1 cellular context compared by ENCODE assay signal in the genomic region with DNA sequence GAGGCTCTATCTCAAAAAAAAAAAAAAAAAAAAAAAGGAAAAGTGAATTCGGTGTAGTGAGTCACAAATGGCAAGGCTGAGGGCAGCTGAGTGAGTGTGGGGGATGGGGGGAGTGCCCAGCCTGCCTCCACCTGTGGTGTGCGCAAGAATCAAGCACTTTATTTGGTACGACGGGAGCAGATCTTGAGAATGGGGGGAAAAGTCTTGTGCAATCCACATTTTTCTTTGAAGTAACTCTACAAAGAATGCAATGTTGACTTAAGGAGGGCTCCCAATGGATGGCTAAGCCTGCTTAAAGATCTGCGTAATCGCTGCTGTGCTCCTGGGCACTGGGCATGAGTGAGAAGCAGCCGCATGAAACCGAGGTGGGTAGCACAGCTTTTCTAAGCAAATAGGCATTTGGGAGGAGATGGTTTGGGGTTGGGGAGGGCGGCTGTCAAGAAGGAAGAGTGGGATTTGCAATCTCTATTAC.
TF ChIP-seq lines count a peak whose summit lies in the region.

No MANE protein-coding gene starts in this region.

TF ChIP-seq in GM23338, 12 proteins besides CTCF, POLR2A, EP300 and RAD21 (continued from another document):
- TF ChIP-seq, protein P1, sequence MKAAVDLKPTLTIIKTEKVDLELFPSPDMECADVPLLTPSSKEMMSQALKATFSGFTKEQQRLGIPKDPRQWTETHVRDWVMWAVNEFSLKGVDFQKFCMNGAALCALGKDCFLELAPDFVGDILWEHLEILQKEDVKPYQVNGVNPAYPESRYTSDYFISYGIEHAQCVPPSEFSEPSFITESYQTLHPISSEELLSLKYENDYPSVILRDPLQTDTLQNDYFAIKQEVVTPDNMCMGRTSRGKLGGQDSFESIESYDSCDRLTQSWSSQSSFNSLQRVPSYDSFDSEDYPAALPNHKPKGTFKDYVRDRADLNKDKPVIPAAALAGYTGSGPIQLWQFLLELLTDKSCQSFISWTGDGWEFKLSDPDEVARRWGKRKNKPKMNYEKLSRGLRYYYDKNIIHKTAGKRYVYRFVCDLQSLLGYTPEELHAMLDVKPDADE (IDR thresholded peaks at IDR 0.05) = no peak
- TF ChIP-seq STAT1 (IDR thresholded peaks at IDR 0.05; ENCODE audit: unreplicated experiment) = no peak
